30 cellular contexts compared by ENCODE assay signal in genomic region chr3:14926592-14926991, GRCh38.
"Had no signal": no experiment of that assay in that cellular context is flagged by ENCODE, and none has a peak within 500 bp of the region (broad histone marks: within the 10 kb centered on the region; RNA-seq: fewer than 3 reads in every experiment).

No MANE protein-coding gene starts in this region.

- H3K27ac ChIP-seq: adrenal gland, body of pancreas, esophagus muscularis mucosa, foreskin keratinocyte, gastrocnemius medialis, heart left ventricle had no signal

- H3K36me3 Mint-ChIP-seq: activated naive CD4-positive, alpha-beta T cell treated with anti-CD3 and anti-CD28 coated beads, Interleukin-2, amount 50 U/mL, for 24 hours; activated naive CD8-positive, alpha-beta T cell treated with anti-CD3 and anti-CD28 coated beads for 36 hours; WTC11 had no signal

- H3K9me3 ChIP-seq: adrenal gland, body of pancreas, esophagus muscularis mucosa, gastrocnemius medialis, heart left ventricle had no signal

- H3K9me3 Mint-ChIP-seq: activated CD4-positive, alpha-beta memory T cell treated with anti-CD3 and anti-CD28 coated beads, Interleukin-2, amount 10 ng/mL, durations not matched to agents 7 days and 5 days; activated CD4-positive, alpha-beta T cell treated with anti-CD3 and anti-CD28 coated beads, Interleukin-2, amount 10 ng/mL, durations not matched to agents 7 days and 5 days; activated naive CD4-positive, alpha-beta T cell treated with anti-CD3 and anti-CD28 coated beads for 36 hours; activated naive CD4-positive, alpha-beta T cell treated with anti-CD3 and anti-CD28 coated beads, Interleukin-2, amount 50 U/mL, for 24 hours; activated naive CD8-positive, alpha-beta T cell treated with anti-CD3 and anti-CD28 coated beads for 36 hours; activated naive CD8-positive, alpha-beta T cell treated with anti-CD3 and anti-CD28 coated beads, Interleukin-2, amount 50 U/mL, for 24 hours; activated T-cell treated with anti-CD3 and anti-CD28 coated beads, Interleukin-2, amount 50 U/mL, for 24 hours; activated T-cell treated with anti-CD3 and anti-CD28 coated beads, Interleukin-2, amount 50 U/mL, for 72 hours; effector memory CD8-positive, alpha-beta T cell; WTC11 had no signal

- H3K4me1 Mint-ChIP-seq: activated CD4-positive, alpha-beta memory T cell treated with anti-CD3 and anti-CD28 coated beads, Interleukin-2, amount 10 ng/mL, durations not matched to agents 7 days and 5 days; activated CD4-positive, alpha-beta T cell treated with anti-CD3 and anti-CD28 coated beads, Interleukin-2, amount 10 ng/mL, durations not matched to agents 7 days and 5 days; activated naive CD4-positive, alpha-beta T cell treated with anti-CD3 and anti-CD28 coated beads, Interleukin-2, amount 50 U/mL, for 24 hours; activated naive CD8-positive, alpha-beta T cell treated with anti-CD3 and anti-CD28 coated beads for 36 hours; activated naive CD8-positive, alpha-beta T cell treated with anti-CD3 and anti-CD28 coated beads, Interleukin-2, amount 50 U/mL, for 24 hours had no signal

- H3K27ac Mint-ChIP-seq: activated CD4-positive, alpha-beta memory T cell treated with anti-CD3 and anti-CD28 coated beads, Interleukin-2, amount 10 ng/mL, durations not matched to agents 7 days and 5 days; activated CD4-positive, alpha-beta T cell treated with anti-CD3 and anti-CD28 coated beads, Interleukin-2, amount 10 ng/mL, durations not matched to agents 7 days and 5 days; activated naive CD4-positive, alpha-beta T cell treated with anti-CD3 and anti-CD28 coated beads for 36 hours; activated naive CD4-positive, alpha-beta T cell treated with anti-CD3 and anti-CD28 coated beads, Interleukin-2, amount 50 U/mL, for 24 hours; activated naive CD8-positive, alpha-beta T cell treated with anti-CD3 and anti-CD28 coated beads for 36 hours; activated naive CD8-positive, alpha-beta T cell treated with anti-CD3 and anti-CD28 coated beads, Interleukin-2, amount 50 U/mL, for 24 hours; activated T-cell treated with anti-CD3 and anti-CD28 coated beads, Interleukin-2, amount 50 U/mL, for 24 hours; activated T-cell treated with anti-CD3 and anti-CD28 coated beads, Interleukin-2, amount 50 U/mL, for 72 hours; effector memory CD8-positive, alpha-beta T cell; WTC11 had no signal

- FAIRE-seq: colon had no signal

- H3K36me3 ChIP-seq: adrenal gland, gastrocnemius medialis had no signal

- H3K4me3 Mint-ChIP-seq: activated CD4-positive, alpha-beta memory T cell treated with anti-CD3 and anti-CD28 coated beads, Interleukin-2, amount 10 ng/mL, durations not matched to agents 7 days and 5 days; activated CD4-positive, alpha-beta T cell treated with anti-CD3 and anti-CD28 coated beads, Interleukin-2, amount 10 ng/mL, durations not matched to agents 7 days and 5 days; activated naive CD4-positive, alpha-beta T cell treated with anti-CD3 and anti-CD28 coated beads for 36 hours; activated naive CD4-positive, alpha-beta T cell treated with anti-CD3 and anti-CD28 coated beads, Interleukin-2, amount 50 U/mL, for 24 hours; activated naive CD8-positive, alpha-beta T cell treated with anti-CD3 and anti-CD28 coated beads for 36 hours; activated naive CD8-positive, alpha-beta T cell treated with anti-CD3 and anti-CD28 coated beads, Interleukin-2, amount 50 U/mL, for 24 hours; activated T-cell treated with anti-CD3 and anti-CD28 coated beads, Interleukin-2, amount 50 U/mL, for 24 hours; activated T-cell treated with anti-CD3 and anti-CD28 coated beads, Interleukin-2, amount 50 U/mL, for 72 hours; effector memory CD8-positive, alpha-beta T cell; WTC11 had no signal

- H3K27me3 ChIP-seq: adrenal gland, body of pancreas, esophagus muscularis mucosa, gastrocnemius medialis, heart left ventricle had no signal

- ATAC-seq: activated naive CD8-positive, alpha-beta T cell treated with anti-CD3 and anti-CD28 coated beads, Interleukin-2, amount 50 U/mL, for 24 hours; body of pancreas; effector memory CD8-positive, alpha-beta T cell; gastrocnemius medialis had no signal

- H3K4me1 ChIP-seq: adrenal gland, body of pancreas, foreskin keratinocyte, gastrocnemius medialis had no signal

- H3K4me3 ChIP-seq: adrenal gland, body of pancreas, esophagus muscularis mucosa, gastrocnemius medialis, heart left ventricle had no signal

- DNase-seq: activated CD4-positive, alpha-beta memory T cell treated with anti-CD3 and anti-CD28 coated beads, Interleukin-2, amount 10 ng/mL, durations not matched to agents 7 days and 5 days; activated CD4-positive, alpha-beta T cell treated with anti-CD3 and anti-CD28 coated beads for 1 hour; activated CD4-positive, alpha-beta T cell treated with anti-CD3 and anti-CD28 coated beads for 4 hours; activated CD4-positive, alpha-beta T cell treated with anti-CD3 and anti-CD28 coated beads, Interleukin-2, amount 10 ng/mL, durations not matched to agents 7 days and 5 days; activated CD4-positive, alpha-beta T cell treated with anti-CD3 and anti-CD28 coated beads, Interleukin-2, amount 50 U/mL, for 4 hours; activated CD8-positive, alpha-beta memory T cell treated with anti-CD3 and anti-CD28 coated beads, Interleukin-2, amount 50 U/mL, for 48 hours; activated naive CD4-positive, alpha-beta T cell treated with anti-CD3 and anti-CD28 coated beads for 36 hours; activated naive CD8-positive, alpha-beta T cell treated with anti-CD3 and anti-CD28 coated beads for 36 hours; activated naive CD8-positive, alpha-beta T cell treated with anti-CD3 and anti-CD28 coated beads, Interleukin-2, amount 50 U/mL, for 24 hours; activated T-cell treated with anti-CD3 and anti-CD28 coated beads for 4 hours; activated T-cell treated with anti-CD3 and anti-CD28 coated beads, Interleukin-2, amount 50 U/mL, for 24 hours; activated T-cell treated with anti-CD3 and anti-CD28 coated beads, Interleukin-2, amount 50 U/mL, for 72 hours; aorta; body of pancreas; caudate nucleus; cortex of kidney; dermis blood vessel endothelial cell; effector CD4-positive, alpha-beta T cell; effector memory CD8-positive, alpha-beta T cell; erythroblast; foreskin keratinocyte; gastrocnemius medialis; glutamatergic neuron; heart left ventricle; T-helper 2 cell had no signal

- H3K27me3 Mint-ChIP-seq: activated CD4-positive, alpha-beta T cell treated with anti-CD3 and anti-CD28 coated beads, Interleukin-2, amount 10 ng/mL, durations not matched to agents 7 days and 5 days; activated naive CD4-positive, alpha-beta T cell treated with anti-CD3 and anti-CD28 coated beads, Interleukin-2, amount 50 U/mL, for 24 hours; activated naive CD8-positive, alpha-beta T cell treated with anti-CD3 and anti-CD28 coated beads for 36 hours; activated naive CD8-positive, alpha-beta T cell treated with anti-CD3 and anti-CD28 coated beads, Interleukin-2, amount 50 U/mL, for 24 hours; activated T-cell treated with anti-CD3 and anti-CD28 coated beads, Interleukin-2, amount 50 U/mL, for 24 hours; effector memory CD8-positive, alpha-beta T cell had no signal
